26 cellular contexts compared by ENCODE assay signal in genomic region chr1:195150768-195151167, GRCh38.
"Had no signal": no experiment of that assay in that cellular context is flagged by ENCODE, and none has a peak within 500 bp of the region (broad histone marks: within the 10 kb centered on the region; RNA-seq: fewer than 3 reads in every experiment).

No MANE protein-coding gene starts in this region.

- H2AFZ ChIP-seq: hepatocyte had no signal

- DNase-seq: activated CD4-positive, alpha-beta T cell treated with anti-CD3 and anti-CD28 coated beads for 1 hour; activated CD4-positive, alpha-beta T cell treated with anti-CD3 and anti-CD28 coated beads for 4 hours; activated CD4-positive, alpha-beta T cell treated with anti-CD3 and anti-CD28 coated beads, Interleukin-2, amount 50 U/mL, for 1 hour; activated CD4-positive, alpha-beta T cell treated with anti-CD3 and anti-CD28 coated beads, Interleukin-2, amount 50 U/mL, for 48 hours; activated CD8-positive, alpha-beta memory T cell treated with anti-CD3 and anti-CD28 coated beads for 24 hours; activated CD8-positive, alpha-beta T cell treated with anti-CD3 and anti-CD28 coated beads for 36 hours; activated effector memory CD4-positive, alpha-beta T cell treated with anti-CD3 and anti-CD28 coated beads, Interleukin-2, amount 50 U/mL, for 16 hours; activated naive CD4-positive, alpha-beta T cell treated with anti-CD3 and anti-CD28 coated beads for 36 hours; activated naive CD8-positive, alpha-beta T cell treated with anti-CD3 and anti-CD28 coated beads for 36 hours; activated naive CD8-positive, alpha-beta T cell treated with anti-CD3 and anti-CD28 coated beads, Interleukin-2, amount 50 U/mL, for 24 hours; activated T-cell treated with anti-CD3 and anti-CD28 coated beads, Interleukin-2, amount 50 U/mL, for 4 hours; adrenal gland; amygdala; aorta; body of pancreas; caudate nucleus; colonic mucosa; effector CD8-positive, alpha-beta T cell; foreskin keratinocyte; heart right ventricle; T-helper 1 cell; T-helper 17 cell; T1000 had no signal

- H3K79me2 ChIP-seq: hepatocyte had no signal

- H3K4me1 ChIP-seq: adrenal gland, body of pancreas, colonic mucosa, foreskin keratinocyte, gastroesophageal sphincter, heart right ventricle had no signal

- H3K4me2 ChIP-seq: hepatocyte had no signal

- H3K4me3 ChIP-seq: adrenal gland, body of pancreas, colonic mucosa, gastroesophageal sphincter, heart right ventricle, hepatocyte had no signal

- ATAC-seq: activated CD8-positive, alpha-beta T cell treated with anti-CD3 and anti-CD28 coated beads for 36 hours; activated naive CD8-positive, alpha-beta T cell treated with anti-CD3 and anti-CD28 coated beads, Interleukin-2, amount 50 U/mL, for 24 hours; activated T-cell treated with anti-CD3 and anti-CD28 coated beads, Interleukin-2, amount 50 U/mL, for 4 hours; body of pancreas; esophagus mucosa; foreskin keratinocyte; gastroesophageal sphincter; heart right ventricle; T-helper 17 cell had no signal

- H3K9me3 ChIP-seq: adrenal gland, body of pancreas, colonic mucosa, gastroesophageal sphincter had no signal

- H3K27me3 ChIP-seq: adrenal gland, body of pancreas, colonic mucosa, foreskin keratinocyte, gastroesophageal sphincter, heart right ventricle, hepatocyte had no signal

- H3K36me3 ChIP-seq: adrenal gland, colonic mucosa, gastroesophageal sphincter, heart right ventricle had no signal

- H3K27ac ChIP-seq: adrenal gland, body of pancreas, colonic mucosa, foreskin keratinocyte, gastroesophageal sphincter, heart right ventricle, hepatocyte had no signal
